ENCODE assay signal across 8 cellular contexts in genomic region chr7:25895792-25896171, GRCh38.
DNase-seq lines count a peak whose midpoint lies in the region; ATAC-seq and TF ChIP-seq lines count a peak whose summit lies in the region.

No MANE protein-coding gene starts in this region.

- no peak overlapping the region for H4K91ac ChIP-seq in neuronal stem cell (ENCODE audit: low read depth, low read length, poor library complexity)

- H3K18ac ChIP-seq in neuronal stem cell (ENCODE audit: low read length) = peak overlapping the region; percentile 25

- H2BK12ac ChIP-seq in neuronal stem cell (ENCODE audit: low read length) = no peak overlapping the region

- H3K9me3 Mint-ChIP-seq in CD8-positive, alpha-beta memory T cell = no peaks in the 10 kb centered on the region
- H3K9me3 Mint-ChIP-seq in endodermal cell = no peaks in the 10 kb centered on the region

- no peak overlapping the region for H2BK120ac ChIP-seq in neuronal stem cell (ENCODE audit: low read depth, low read length)

- peak overlapping the region in 6 of 7 donors; percentile 16 to 75 (median 62) for H3K4me3 Mint-ChIP-seq in CD8-positive, alpha-beta memory T cell
- H3K4me3 Mint-ChIP-seq in endodermal cell = peak overlapping the region; percentile 68

- no peaks in the 10 kb centered on the region for H3K9me3 ChIP-seq in CD8-positive, alpha-beta memory T cell (ENCODE audit: low read length)
- no peaks in the 10 kb centered on the region for H3K9me3 ChIP-seq in HUES64 (ENCODE audit: insufficient read depth, low read depth, low read length)
- H3K9me3 ChIP-seq in endodermal cell (ENCODE audit: control insufficient read depth, low read length) = no peaks in the 10 kb centered on the region
- H3K9me3 ChIP-seq in neuronal stem cell (replicated peaks in 1 of 2; ENCODE audit: control insufficient read depth in 2 of 2, insufficient read depth in 1 of 2, low read depth in 1 of 2, low read length in 2 of 2) = no peaks in the 10 kb centered on the region
- no peaks in the 10 kb centered on the region for H3K9me3 ChIP-seq in testis

- no peaks in the 10 kb centered on the region for H3K27me3 ChIP-seq in CD8-positive, alpha-beta memory T cell (ENCODE audit: insufficient read depth, low read length, poor library complexity, severe bottlenecking)
- peaks cover 5% of the 10 kb centered on the region; the same call in 1 of the 2 replicates for H3K27me3 ChIP-seq in HUES64 (ENCODE audit: insufficient read depth, low read length)
- H3K27me3 ChIP-seq in endodermal cell (ENCODE audit: control insufficient read depth, insufficient read depth, low read length, poor library complexity, severe bottlenecking) = no peaks in the 10 kb centered on the region
- peaks cover 0 to 56% (median 0%) of the 10 kb centered on the region in 3 experiments for H3K27me3 ChIP-seq in neuronal stem cell (ENCODE audit: control insufficient read depth in 3 of 3, insufficient read depth in 3 of 3, low read depth in 1 of 3, low read length in 3 of 3)
- no peaks in the 10 kb centered on the region for H3K27me3 ChIP-seq in testis

- no peak for DNase-seq in CD8-positive, alpha-beta memory T cell
- DNase-seq in endodermal cell (peak; percentile 68), neuronal stem cell (ENCODE audit: low spot score) (no peak), testis (no peak), substantia nigra (lab: John Stamatoyannopoulos, UW) (no peak)
- no peak for DNase-seq in stimulated activated CD4-positive, alpha-beta T cell treated with anti-CD3 and anti-CD28 coated beads, Interleukin-4, amount 100 ng/mL, for 24 hours

- 23% methylated on average over 2 of the region's 6 CpGs for WGBS in HUES64
- WGBS in endodermal cell (ENCODE audit: insufficient coverage in 1 of 2, insufficient read length in 1 of 2), 2 experiments = 42 to 60% methylated on average over 1 to 5 of the region's 6 CpGs
- no CpG with 5 or more reads among the region's 6 CpGs for WGBS in neuronal stem cell (ENCODE audit: extremely low coverage in 2 of 2, insufficient read length in 2 of 2, insufficient replicate concordance in 1 of 2), 2 donors
- 43 to 56% methylated on average over 6 of the region's 6 CpGs for WGBS in testis, 2 donors

- no peak overlapping the region for H3K27ac Mint-ChIP-seq in CD8-positive, alpha-beta memory T cell
- H3K27ac Mint-ChIP-seq in endodermal cell = no peak overlapping the region

- H3K27me3 Mint-ChIP-seq in CD8-positive, alpha-beta memory T cell = peaks cover 0 to 7% of the 10 kb centered on the region in 2 donors
- H3K27me3 Mint-ChIP-seq in endodermal cell (ENCODE audit: insufficient read depth) = peaks cover 5% of the 10 kb centered on the region

- H3K4me1 ChIP-seq in CD8-positive, alpha-beta memory T cell (ENCODE audit: insufficient read depth, low read length) = peaks cover 15% of the 10 kb centered on the region
- H3K4me1 ChIP-seq in HUES64 (ENCODE audit: insufficient read depth, low read length) (peaks cover 4% of the 10 kb centered on the region; the same call in 1 of the 2 replicates), endodermal cell (ENCODE audit: control insufficient read depth, insufficient read depth, low read length) (no peaks in the 10 kb centered on the region), neuronal stem cell (ENCODE audit: control insufficient read depth in 2 of 2, insufficient read depth in 1 of 2, low read depth in 1 of 2, low read length in 2 of 2) (peaks cover 0 to 5% of the 10 kb centered on the region in 2 donors), testis (peaks cover 11% of the 10 kb centered on the region)

- no peak overlapping the region for H2BK15ac ChIP-seq in neuronal stem cell (ENCODE audit: low read length)

- H3K23ac ChIP-seq in neuronal stem cell (ENCODE audit: low read depth, low read length, poor library complexity) = no peak overlapping the region

- H3K36me3 ChIP-seq in CD8-positive, alpha-beta memory T cell (ENCODE audit: insufficient read depth, low read length) = no peaks in the 10 kb centered on the region
- H3K36me3 ChIP-seq in HUES64 (ENCODE audit: insufficient read depth, low read length) (no peaks in the 10 kb centered on the region), endodermal cell (ENCODE audit: control insufficient read depth, insufficient read depth, low read length) (no peaks in the 10 kb centered on the region), neuronal stem cell (replicated peaks in 1 of 2; ENCODE audit: control insufficient read depth in 2 of 2, insufficient read depth in 2 of 2, low read length in 2 of 2) (no peaks in the 10 kb centered on the region), testis (ENCODE audit: low read depth, missing control alignments) (no peaks in the 10 kb centered on the region)

- intact Hi-C loops in testis (cut with DNase I; ENCODE audit: low total_unique reads) = loop anchor here (10.0 kb wide), 1 partner anchor 469 kb away; no protein-coding TSS in a partner anchor

- peaks cover 24 to 35% (median 34%) of the 10 kb centered on the region in 3 donors for H3K4me1 Mint-ChIP-seq in CD8-positive, alpha-beta memory T cell
- H3K4me1 Mint-ChIP-seq in endodermal cell = peaks cover 11% of the 10 kb centered on the region

- H3K4me2 ChIP-seq in neuronal stem cell (ENCODE audit: insufficient read depth, low read length, poor library complexity, severe bottlenecking) = peak overlapping the region; percentile 71

- no peak for ATAC-seq in GM21526 (IDR thresholded peaks at IDR 0.05; ENCODE audit: low FRiP score, unreplicated experiment)

- no peak overlapping the region; the same call in 1 of the 2 replicates for H3K9ac ChIP-seq in HUES64 (ENCODE audit: low read depth, low read length)
- H3K9ac ChIP-seq in endodermal cell (ENCODE audit: extremely low read depth, low read length, poor library complexity, severe bottlenecking) = no peak overlapping the region
- no peak overlapping the region for H3K9ac ChIP-seq in neuronal stem cell (ENCODE audit: low read depth, low read length, poor library complexity)

- no peak for TF ChIP-seq CTCF in endodermal cell (conservative IDR thresholded peaks at IDR 0.05)
- TF ChIP-seq CTCF in testis (IDR thresholded peaks at IDR 0.05) = no peak

- no peak overlapping the region for H3K4ac ChIP-seq in neuronal stem cell (ENCODE audit: low read length)

- H2BK5ac ChIP-seq in neuronal stem cell (ENCODE audit: low read length) = no peak overlapping the region

- CTCF ChIA-PET in CD8-positive, alpha-beta memory T cell (lab: Charles Lee) = interaction anchor here (1.0 to 7.0 kb wide), 16 partner anchors 10 to 1265 kb away, joined by 3 to 85 read pairs (median 5); partner anchors contain the start of gene NFE2L3

- H3K4me3 ChIP-seq in CD8-positive, alpha-beta memory T cell (ENCODE audit: low read length) = no peak overlapping the region
- H3K4me3 ChIP-seq in HUES64 (ENCODE audit: low read length) = peak overlapping the region; percentile 82
- peak overlapping the region; percentile 54 for H3K4me3 ChIP-seq in endodermal cell (ENCODE audit: low read length)
- no peak overlapping the region for H3K4me3 ChIP-seq in neuronal stem cell (ENCODE audit: low read length in 2 of 2)
- H3K4me3 ChIP-seq in testis = peak overlapping the region in 1 of 2 donors; percentile 26

- POLR2A ChIA-PET in CD8-positive, alpha-beta memory T cell (lab: Charles Lee) = no interaction called here

- no peak for TF ChIP-seq POLR2A in testis (IDR thresholded peaks at IDR 0.05)

- H3K36me3 Mint-ChIP-seq in CD8-positive, alpha-beta memory T cell = peaks cover 0 to 2% (median 0%) of the 10 kb centered on the region in 3 donors
- no peaks in the 10 kb centered on the region for H3K36me3 Mint-ChIP-seq in endodermal cell (ENCODE audit: low read depth)

- no peak overlapping the region for H4K8ac ChIP-seq in neuronal stem cell (ENCODE audit: low read depth, low read length)

- no peak overlapping the region for H2AK5ac ChIP-seq in neuronal stem cell (ENCODE audit: low read depth, low read length)

- no peak overlapping the region for H3K27ac ChIP-seq in CD8-positive, alpha-beta memory T cell (ENCODE audit: low read depth, low read length)
- no peak overlapping the region for H3K27ac ChIP-seq in HUES64 (ENCODE audit: low read depth, low read length)
- no peak overlapping the region for H3K27ac ChIP-seq in endodermal cell (ENCODE audit: low read depth, low read length)
- no peak overlapping the region for H3K27ac ChIP-seq in neuronal stem cell (replicated peaks; ENCODE audit: low read length)
- no peak overlapping the region for H3K27ac ChIP-seq in testis
- H3K27ac ChIP-seq in substantia nigra (ENCODE audit: low read depth, low read length, poor library complexity, severe bottlenecking) = no peak overlapping the region

- H3K14ac ChIP-seq in neuronal stem cell (ENCODE audit: low read length) = no peak overlapping the region

- H2AFZ ChIP-seq in neuronal stem cell (ENCODE audit: low read length) = peak overlapping the region; percentile 78

- no peaks in the 10 kb centered on the region for H3K79me1 ChIP-seq in neuronal stem cell (ENCODE audit: low read depth, low read length)

Comparison
In these comparisons a context has a peak if more than half of its experiments do, and no peak if none do; other contexts are left out.
1. H3K4me3 ChIP-seq: peak in HUES64 (single experiment) and endodermal cell (single experiment); none in CD8-positive, alpha-beta memory T cell (single experiment) and neuronal stem cell (0 of 2).